Comparison of ENCODE assay signal across 19 cellular contexts in the genomic region with DNA sequence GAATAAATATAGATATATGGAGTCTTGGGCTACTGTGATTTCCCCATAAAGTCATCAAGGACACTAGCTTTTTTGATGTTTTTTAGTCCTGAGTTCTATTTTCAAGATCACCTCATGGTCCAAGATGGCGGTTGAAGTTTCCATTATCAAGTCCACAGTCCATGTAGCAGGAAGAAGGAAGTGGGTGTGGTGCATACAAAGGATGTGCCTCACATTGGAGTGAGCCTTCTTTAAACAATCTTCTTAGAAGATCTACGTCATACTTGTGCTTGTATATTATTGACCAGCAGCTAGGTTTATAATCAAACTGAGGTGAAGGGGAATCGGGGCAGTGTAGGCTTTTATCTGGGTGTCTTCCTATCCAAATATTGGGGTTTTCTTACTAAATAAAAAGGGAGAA.
"Had no signal": no experiment of that assay in that cellular context is flagged by ENCODE, and none has a peak within 500 bp of the region (broad histone marks: within the 10 kb centered on the region; RNA-seq: fewer than 3 reads in every experiment).

No MANE protein-coding gene starts in this region.

- H3K4me3 Mint-ChIP-seq: endodermal cell; naive thymus-derived CD4-positive, alpha-beta T cell; stimulated activated naive CD8-positive, alpha-beta T cell treated with anti-CD3 and anti-CD28 coated beads, Interleukin-15, Interleukin-2, amounts not matched to agents 100 ng/mL and 50 ng/mL, for 24 hours had no signal

- H3K4me3 ChIP-seq: coronary artery, heart left ventricle, right atrium auricular region, sigmoid colon, skin epidermis, tibial artery, upper lobe of left lung had no signal

- H3K9me3 ChIP-seq: heart left ventricle, neutrophil, right atrium auricular region, sigmoid colon, tibial artery, upper lobe of left lung had no signal

- FAIRE-seq: endothelial cell of umbilical vein, frontal cortex had no signal

- DNase-seq: effector CD4-positive, alpha-beta T cell; endodermal cell; erythroblast; heart left ventricle; hippocampal formation; mesendoderm; naive thymus-derived CD4-positive, alpha-beta T cell; posterior cingulate gyrus; sigmoid colon; stimulated activated CD4-positive, alpha-beta T cell treated with anti-CD3 and anti-CD28 coated beads, Interleukin-12 subunit alpha, Interleukin-12 subunit beta, amount 100 ng/mL, for 4 hours; tibial artery; upper lobe of left lung had no signal

- H3K27ac Mint-ChIP-seq: endodermal cell had no signal

- H3K27me3 ChIP-seq: heart left ventricle, neutrophil, right atrium auricular region, sigmoid colon, tibial artery, upper lobe of left lung had no signal

- H3K36me3 ChIP-seq: heart left ventricle, neutrophil, right atrium auricular region, sigmoid colon, tibial artery, upper lobe of left lung had no signal

- H3K9me3 Mint-ChIP-seq: endodermal cell; stimulated activated naive CD8-positive, alpha-beta T cell treated with anti-CD3 and anti-CD28 coated beads, Interleukin-15, Interleukin-2, amounts not matched to agents 100 ng/mL and 50 ng/mL, for 24 hours had no signal

- ATAC-seq: heart left ventricle; naive thymus-derived CD4-positive, alpha-beta T cell had no signal

- H3K27ac ChIP-seq: coronary artery, heart left ventricle, neutrophil, right atrium auricular region, skin epidermis, upper lobe of left lung had no signal

- H3K27me3 Mint-ChIP-seq: naive thymus-derived CD4-positive, alpha-beta T cell; stimulated activated naive CD8-positive, alpha-beta T cell treated with anti-CD3 and anti-CD28 coated beads, Interleukin-15, Interleukin-2, amounts not matched to agents 100 ng/mL and 50 ng/mL, for 24 hours had no signal
